ENCODE assay signal across 10 cellular contexts in genomic region chr7:39085590-39086049, GRCh38.
A peak's percentile ranks its signal among the peaks of the same experiment; 100 is the strongest.
DNase-seq lines count a peak whose midpoint lies in the region; ATAC-seq and TF ChIP-seq lines count a peak whose summit lies in the region.
"Had no signal": no experiment of that assay in that cellular context is flagged by ENCODE, and none has a peak within 500 bp of the region (broad histone marks: within the 10 kb centered on the region; RNA-seq: fewer than 3 reads in every experiment).

No MANE protein-coding gene starts in this region.

- H3K9me3 ChIP-seq in thoracic aorta = no peaks in the 10 kb centered on the region

- in situ Hi-C loops in brain microvascular endothelial cell (cut with HindIII; ENCODE audit: low pct_ligation_motif_present, low sequenced_read_pairs) = no loop called here

- peaks cover 2% of the 10 kb centered on the region for H3K27me3 ChIP-seq in brain microvascular endothelial cell (replicated peaks)
- peaks cover 3% of the 10 kb centered on the region for H3K27me3 ChIP-seq in kidney epithelial cell (ENCODE audit: control insufficient read depth, insufficient read depth, low read length)
- no peaks in the 10 kb centered on the region for H3K27me3 ChIP-seq in thoracic aorta (replicated peaks; ENCODE audit: insufficient read depth)

- H3K4me1 ChIP-seq in thoracic aorta (ENCODE audit: control insufficient read depth in 1 of 2, low read depth in 2 of 2) = no peaks in the 10 kb centered on the region

- H3K4me3 ChIP-seq in brain microvascular endothelial cell (ENCODE audit: low read depth, low read length) (peak overlapping the region; percentile 32), kidney epithelial cell (ENCODE audit: low read depth, low read length) (peak overlapping the region; percentile 30), thoracic aorta (peak overlapping the region; percentile 60)

- ATAC-seq in thoracic aorta (ENCODE audit: insufficient number of reproducible peaks, low FRiP score, low read depth) (no peak), HG02623 (IDR thresholded peaks at IDR 0.05; ENCODE audit: unreplicated experiment) (no peak), GM21576 (IDR thresholded peaks at IDR 0.05; ENCODE audit: unreplicated experiment) (no peak), HG03135 (IDR thresholded peaks at IDR 0.05; ENCODE audit: unreplicated experiment) (no peak)

- TF ChIP-seq CTCF in brain microvascular endothelial cell (IDR thresholded peaks at IDR 0.05; ENCODE audit: low read depth, low read length, missing control alignments) = no peak
- TF ChIP-seq CTCF in kidney epithelial cell (IDR thresholded peaks at IDR 0.05; ENCODE audit: insufficient read depth, low read length, poor library complexity, severe bottlenecking) = no peak
- no peak for TF ChIP-seq CTCF in thoracic aorta (IDR thresholded peaks at IDR 0.05)

- H3K36me3 ChIP-seq in brain microvascular endothelial cell (replicated peaks) (no peaks in the 10 kb centered on the region), kidney epithelial cell (ENCODE audit: control insufficient read depth, insufficient read depth, low read length) (no peaks in the 10 kb centered on the region), thoracic aorta (no peaks in the 10 kb centered on the region)

- no peak overlapping the region for H3K27ac ChIP-seq in brain microvascular endothelial cell
- no peak overlapping the region for H3K27ac ChIP-seq in thoracic aorta

- peak; percentile 90 for DNase-seq in NCI-H146 (lab: John Stamatoyannopoulos, UW)
- peak; percentile 6 for DNase-seq in brain microvascular endothelial cell
- DNase-seq in kidney epithelial cell (ENCODE audit: low read depth) = no peak
- DNase-seq in thoracic aorta (ENCODE audit: low spot score) = no peak
- no peak for DNase-seq in NCI-H1048 (lab: John Stamatoyannopoulos, UW)
- DNase-seq: activated naive CD4-positive, alpha-beta T cell treated with anti-CD3 and anti-CD28 coated beads, Interleukin-2, amount 50 U/mL, for 16 hours; stimulated activated CD4-positive, alpha-beta T cell treated with anti-CD3 and anti-CD28 coated beads, Interleukin-2, amount 100 ng/mL, for 48 hours had no signal

Comparison
In these comparisons a context has a peak if more than half of its experiments do, and no peak if none do; other contexts are left out.
1. DNase-seq: peak in NCI-H146 (single experiment) and brain microvascular endothelial cell (single experiment); none in kidney epithelial cell (single experiment), thoracic aorta (single experiment) and NCI-H1048 (single experiment).
2. Peak in every context shown above with its lines, with median percentiles within 50 percentile points of each other: H3K4me3 ChIP-seq.